8 cellular contexts compared by ENCODE assay signal in the genomic region with DNA sequence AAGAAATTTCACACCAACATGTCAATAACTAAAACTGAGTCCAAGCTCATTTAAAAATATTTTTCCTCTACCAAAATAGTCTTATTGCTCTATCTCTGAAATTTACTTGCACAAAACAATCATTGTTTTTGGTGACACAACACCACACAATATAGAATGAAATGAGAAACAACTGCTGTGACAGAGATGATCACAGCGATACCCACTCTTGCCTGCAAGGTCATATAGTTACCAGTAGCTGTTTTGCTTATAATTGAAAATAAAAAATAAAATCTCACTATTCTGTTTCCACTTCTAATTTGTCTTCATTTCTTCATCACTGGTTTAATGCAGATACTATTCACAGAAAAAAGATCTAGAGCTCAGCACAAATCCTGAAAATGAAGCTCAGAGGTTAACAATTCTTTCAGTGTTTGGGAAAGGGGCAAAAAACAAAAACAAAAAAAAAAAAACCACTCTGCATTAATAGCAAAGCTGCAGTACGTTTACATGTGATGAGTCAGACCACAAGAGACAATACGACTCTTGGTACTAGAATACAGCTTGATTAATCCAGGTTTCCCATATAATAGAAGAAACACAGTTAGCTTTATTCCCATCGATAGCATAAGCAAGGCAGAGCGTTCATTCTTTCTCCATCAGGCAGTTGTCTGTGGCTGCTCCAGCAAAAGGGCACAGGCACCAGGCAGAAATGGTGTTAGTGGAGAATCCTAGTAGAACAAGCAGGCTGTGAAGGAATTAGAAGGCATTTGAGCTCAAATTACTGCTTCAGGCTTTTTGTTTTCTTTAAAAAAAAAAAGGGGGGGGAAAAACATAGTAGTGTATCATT. TPM values are rescaled to one million over a fixed set of nuclear protein-coding genes. Genes with fewer than 3 reads are reported as not detected.
DNase-seq lines count a peak whose midpoint lies in the region; ATAC-seq and TF ChIP-seq lines count a peak whose summit lies in the region.

No MANE protein-coding gene starts in this region.

- no peaks in the 10 kb centered on the region for H3K9me3 Mint-ChIP-seq in activated naive CD8-positive, alpha-beta T cell treated with anti-CD3 and anti-CD28 coated beads for 36 hours

- TF ChIP-seq EP300 in gastroesophageal sphincter (IDR thresholded peaks at IDR 0.05), result no peak

- H3K27me3 ChIP-seq in MG63, result no peaks in the 10 kb centered on the region
- no peaks in the 10 kb centered on the region for H3K27me3 ChIP-seq in gastroesophageal sphincter
- no peaks in the 10 kb centered on the region for H3K27me3 ChIP-seq in osteoblast (ENCODE audit: insufficient read depth, low read length)

- peaks cover 85% of the 10 kb centered on the region for H3K79me2 ChIP-seq in osteoblast (ENCODE audit: insufficient read depth, low read length)

- no peaks in the 10 kb centered on the region for H4K20me1 ChIP-seq in osteoblast (ENCODE audit: insufficient read depth, low read length)

- H3K9me3 ChIP-seq in MG63 (no peaks in the 10 kb centered on the region; the same call in 1 of the 2 replicates), gastroesophageal sphincter (no peaks in the 10 kb centered on the region), osteoblast (ENCODE audit: low read depth, low read length) (no peaks in the 10 kb centered on the region)

- H3K27me3 Mint-ChIP-seq in activated naive CD8-positive, alpha-beta T cell treated with anti-CD3 and anti-CD28 coated beads for 36 hours, result no peaks in the 10 kb centered on the region

- peaks cover 11% of the 10 kb centered on the region for H3K36me3 ChIP-seq in MG63
- no peaks in the 10 kb centered on the region for H3K36me3 ChIP-seq in gastroesophageal sphincter
- peaks cover 13% of the 10 kb centered on the region for H3K36me3 ChIP-seq in osteoblast (ENCODE audit: insufficient read depth, low read length)

- TF ChIP-seq CTCF in gastroesophageal sphincter (IDR thresholded peaks at IDR 0.05), result peak in 1 of 4 experiments; percentile 14
- TF ChIP-seq CTCF in osteoblast (IDR thresholded peaks at IDR 0.05; ENCODE audit: extremely low read depth, low read depth, low read length), result no peak

- H3K4me1 Mint-ChIP-seq in activated naive CD8-positive, alpha-beta T cell treated with anti-CD3 and anti-CD28 coated beads for 36 hours, result peaks cover 68% of the 10 kb centered on the region

- peak overlapping the region; percentile 88 for H3K27ac Mint-ChIP-seq in activated naive CD8-positive, alpha-beta T cell treated with anti-CD3 and anti-CD28 coated beads for 36 hours

- peak overlapping the region; percentile 94 for H3K4me2 ChIP-seq in osteoblast (ENCODE audit: insufficient read depth, low read length)

- H3K4me3 ChIP-seq in MG63, result peak overlapping the region; percentile 52
- H3K4me3 ChIP-seq in gastroesophageal sphincter, result peak overlapping the region; percentile 47 to 71
- H3K4me3 ChIP-seq in osteoblast (ENCODE audit: insufficient read depth, low read length), result peak overlapping the region; percentile 77

- no peak overlapping the region for H2AFZ ChIP-seq in osteoblast (ENCODE audit: low read length)

- WGBS in gastroesophageal sphincter (ENCODE audit: low coverage in 1 of 2), 2 donors, result 4 to 5% methylated on average over 5 of the region's 5 CpGs

- DNase-seq in MG63, result peak; percentile 11
- no peak for DNase-seq in activated naive CD8-positive, alpha-beta T cell treated with anti-CD3 and anti-CD28 coated beads for 36 hours
- no peak for DNase-seq in osteoblast (ENCODE audit: insufficient read length, low spot score, missing footprints)
- no peak for DNase-seq in NCI-H226

- H3K4me1 ChIP-seq in gastroesophageal sphincter (peaks cover 0 to 73% (median 4%) of the 10 kb centered on the region in 3 donors), osteoblast (ENCODE audit: insufficient read depth, low read length) (peaks cover 43% of the 10 kb centered on the region)

- peak overlapping the region; percentile 57 for H3K4me3 Mint-ChIP-seq in activated naive CD8-positive, alpha-beta T cell treated with anti-CD3 and anti-CD28 coated beads for 36 hours

- TF ChIP-seq POLR2A in GM18505 (IDR thresholded peaks at IDR 0.05; ENCODE audit: borderline replicate concordance, extremely low read depth, insufficient read depth, insufficient read length) (no peak), gastroesophageal sphincter (IDR thresholded peaks at IDR 0.05) (no peak)

- H3K27ac ChIP-seq in gastroesophageal sphincter (peak overlapping the region; percentile 86 to 98 (median 89)), osteoblast (ENCODE audit: low read depth, low read length) (peak overlapping the region; percentile 99)

- peaks cover 20% of the 10 kb centered on the region for H3K36me3 Mint-ChIP-seq in activated naive CD8-positive, alpha-beta T cell treated with anti-CD3 and anti-CD28 coated beads for 36 hours

- peak; percentile 16 for ATAC-seq in GM18505 (IDR thresholded peaks at IDR 0.05; ENCODE audit: unreplicated experiment)
- no peak for ATAC-seq in gastroesophageal sphincter
- no peak for ATAC-seq in HG03135 (IDR thresholded peaks at IDR 0.05; ENCODE audit: unreplicated experiment)
- no peak for ATAC-seq in GM21390 (IDR thresholded peaks at IDR 0.05; ENCODE audit: unreplicated experiment)

RNA-seq across cellular contexts. Expression of a gene that starts 0.8 kb away (rescaled TPM):
- 25.1 and 31.1 TPM in 2 replicates for total RNA-seq in MG63 (2014; rRNA removed; shearing (Covaris generic); ENCODE audit: low replicate concordance)
- 10 to 100 TPM; 31.2 to 33.1 TPM for total RNA-seq in activated naive CD8-positive, alpha-beta T cell treated with anti-CD3 and anti-CD28 coated beads for 36 hours
- total RNA-seq in gastroesophageal sphincter (10 to 100 TPM; 26.8 to 55.9 (median 43.6) TPM), osteoblast (215 and 223 TPM in 2 replicates)
